In genomic region chr4:169620846-169621228, GRCh38 we compare ENCODE assay signal across 8 cellular contexts. TPM values are rescaled to one million over a fixed set of nuclear protein-coding genes. Genes with fewer than 3 reads are reported as not detected.
A peak's percentile ranks its signal among the peaks of the same experiment; 100 is the strongest.
DNase-seq lines count a peak whose midpoint lies in the region; ATAC-seq, FAIRE-seq and TF ChIP-seq lines count a peak whose summit lies in the region.

No MANE protein-coding gene starts in this region.

- intact Hi-C loops in activated naive CD4-positive, alpha-beta T cell treated with anti-CD3 and anti-CD28 coated beads for 36 hours (cut with micrococcal nuclease) = loop anchor here (1.0 to 2.0 kb wide), 6 partner anchors 9 to 1140 kb away; partner anchors contain the start of genes CBR4, DDX60L, HPF1 and NEK1
- intact Hi-C loops in left ventricle myocardium superior (cut with micrococcal nuclease) = loop anchor here (2.0 kb wide), 1 partner anchor 42 kb away; no protein-coding TSS in a partner anchor

- no peaks in the 10 kb centered on the region for H3K36me3 Mint-ChIP-seq in CD4-positive, CD25-positive, alpha-beta regulatory T cell
- peaks cover 1% of the 10 kb centered on the region for H3K36me3 Mint-ChIP-seq in activated naive CD4-positive, alpha-beta T cell treated with anti-CD3 and anti-CD28 coated beads for 36 hours (ENCODE audit: low read depth)

- peaks cover 16 to 68% (median 54%) of the 10 kb centered on the region in 4 donors for H3K4me1 Mint-ChIP-seq in CD4-positive, CD25-positive, alpha-beta regulatory T cell
- H3K4me1 Mint-ChIP-seq in activated naive CD4-positive, alpha-beta T cell treated with anti-CD3 and anti-CD28 coated beads for 36 hours (ENCODE audit: low read depth) = peaks cover 56% of the 10 kb centered on the region

- no peak for ATAC-seq in CD4-positive, CD25-positive, alpha-beta regulatory T cell (ENCODE audit: low read depth in 2 of 2)
- ATAC-seq in left ventricle myocardium superior = peak; percentile 1

- no peaks in the 10 kb centered on the region for H3K9me3 Mint-ChIP-seq in CD4-positive, CD25-positive, alpha-beta regulatory T cell
- no peaks in the 10 kb centered on the region for H3K9me3 Mint-ChIP-seq in activated naive CD4-positive, alpha-beta T cell treated with anti-CD3 and anti-CD28 coated beads for 36 hours

- H3K4me3 Mint-ChIP-seq in CD4-positive, CD25-positive, alpha-beta regulatory T cell = peak overlapping the region; percentile 87 to 99 (median 98)
- peak overlapping the region; percentile 93 for H3K4me3 Mint-ChIP-seq in activated naive CD4-positive, alpha-beta T cell treated with anti-CD3 and anti-CD28 coated beads for 36 hours

- H3K4me3 ChIP-seq in CD4-positive, CD25-positive, alpha-beta regulatory T cell (ENCODE audit: low read depth, low read length) = peak overlapping the region; percentile 97

- H3K27ac ChIP-seq in CD4-positive, CD25-positive, alpha-beta regulatory T cell (ENCODE audit: insufficient read depth, low read length, poor library complexity, severe bottlenecking) = peak overlapping the region; percentile 97

- no peaks in the 10 kb centered on the region for H3K9me3 ChIP-seq in CD4-positive, CD25-positive, alpha-beta regulatory T cell (ENCODE audit: control insufficient read depth in 2 of 2, low read length in 2 of 2)

- TF ChIP-seq POLR2A in GM12892 (IDR thresholded peaks at IDR 0.05; ENCODE audit: low read depth, low read length) = no peak

- no peak for FAIRE-seq in GM12892 (lab: Jason Lieb, UNC)

- CTCF ChIA-PET in activated naive CD4-positive, alpha-beta T cell treated with anti-CD3 and anti-CD28 coated beads for 36 hours (lab: Charles Lee) = interaction anchor here (0.7 to 3.9 kb wide), 4 partner anchors 8 to 55 kb away, joined by 3 to 18 read pairs (median 6); partner anchors contain the start of gene NEK1

- peak in 2 of 3 donors; percentile 4 to 49 for DNase-seq in CD4-positive, CD25-positive, alpha-beta regulatory T cell
- DNase-seq in LHCN-M2 (ENCODE audit: low read depth) = peak; percentile 27
- peak; percentile 39 for DNase-seq in activated naive CD4-positive, alpha-beta T cell treated with anti-CD3 and anti-CD28 coated beads for 36 hours
- no peak for DNase-seq in left ventricle myocardium superior
- DNase-seq in renal cortical epithelial cell (ENCODE audit: low read depth) = peak; percentile 32
- no peak for DNase-seq in KG1 (lab: John Stamatoyannopoulos, UW)
- DNase-seq in GM12892 (ENCODE audit: insufficient read length) = no peak
- no peak for DNase-seq in occipital lobe (lab: John Stamatoyannopoulos, UW)

- no peaks in the 10 kb centered on the region for H3K27me3 ChIP-seq in CD4-positive, CD25-positive, alpha-beta regulatory T cell (ENCODE audit: control insufficient read depth, insufficient read depth, low read length)

- H3K27ac Mint-ChIP-seq in CD4-positive, CD25-positive, alpha-beta regulatory T cell = peak overlapping the region; percentile 98 to 99 (median 99)
- H3K27ac Mint-ChIP-seq in activated naive CD4-positive, alpha-beta T cell treated with anti-CD3 and anti-CD28 coated beads for 36 hours = peak overlapping the region; percentile 96

- H3K4me1 ChIP-seq in CD4-positive, CD25-positive, alpha-beta regulatory T cell (ENCODE audit: control insufficient read depth, insufficient read depth, low read length, poor library complexity, severe bottlenecking) = peaks cover 42% of the 10 kb centered on the region

- H3K36me3 ChIP-seq in CD4-positive, CD25-positive, alpha-beta regulatory T cell (ENCODE audit: control insufficient read depth, insufficient read depth, low read length) = no peaks in the 10 kb centered on the region

- no peaks in the 10 kb centered on the region for H3K27me3 Mint-ChIP-seq in CD4-positive, CD25-positive, alpha-beta regulatory T cell
- no peaks in the 10 kb centered on the region for H3K27me3 Mint-ChIP-seq in activated naive CD4-positive, alpha-beta T cell treated with anti-CD3 and anti-CD28 coated beads for 36 hours (ENCODE audit: low read depth)

RNA-seq across cellular contexts. Expression of gene CLCN3, which starts 0.5 kb away (rescaled TPM):
- 17.0 TPM for total RNA-seq in CD4-positive, CD25-positive, alpha-beta regulatory T cell
- 10 to 100 TPM in 1 of 4 donors, 1 to 10 TPM in 3; 6.3 to 12.0 (median 8.5) TPM for polyA plus RNA-seq in CD4-positive, CD25-positive, alpha-beta regulatory T cell
- total RNA-seq in LHCN-M2 (2014; rRNA removed) = 30.7 and 32.9 TPM in 2 replicates
- 11.7 TPM for polyA plus RNA-seq in LHCN-M2 (2012)
- 10 to 100 TPM; 17.4 to 18.4 TPM for total RNA-seq in activated naive CD4-positive, alpha-beta T cell treated with anti-CD3 and anti-CD28 coated beads for 36 hours
- total RNA-seq in left ventricle myocardium superior = 65.9 TPM
- 50.0 and 141 TPM in 2 replicates for total RNA-seq in renal cortical epithelial cell
- 9.4 TPM for polyA plus RNA-seq in GM12892 (2012; ENCODE audit: missing spikeins)
- total RNA-seq in occipital lobe = 111 TPM

RNA-seq across cellular contexts. Expression of gene NEK1, which starts 8.5 kb away (rescaled TPM):
- 22.9 TPM for total RNA-seq in CD4-positive, CD25-positive, alpha-beta regulatory T cell
- polyA plus RNA-seq in CD4-positive, CD25-positive, alpha-beta regulatory T cell = 10 to 100 TPM in 2 of 4 donors, 1 to 10 TPM in 2; 7.7 to 11.0 (median 9.9) TPM
- 7.7 and 8.8 TPM in 2 replicates for total RNA-seq in LHCN-M2 (2014; rRNA removed)
- polyA plus RNA-seq in LHCN-M2 (2012) = 2.8 TPM
- total RNA-seq in activated naive CD4-positive, alpha-beta T cell treated with anti-CD3 and anti-CD28 coated beads for 36 hours = 10 to 100 TPM in 1 of 2 experiments, 1 to 10 TPM in 1; 9.5 to 10.3 TPM
- 15.9 TPM for total RNA-seq in left ventricle myocardium superior
- 10.9 and 20.2 TPM in 2 replicates for total RNA-seq in renal cortical epithelial cell
- polyA plus RNA-seq in GM12892 (2012; ENCODE audit: missing spikeins) = 5.9 TPM
- 31.5 TPM for total RNA-seq in occipital lobe

Comparison
In these comparisons a context has a peak if more than half of its experiments do, and no peak if none do; other contexts are left out.
1. DNase-seq: peak in CD4-positive, CD25-positive, alpha-beta regulatory T cell (2 of 3), LHCN-M2 (single experiment), activated naive CD4-positive, alpha-beta T cell treated with anti-CD3 and anti-CD28 coated beads for 36 hours (single experiment) and renal cortical epithelial cell (single experiment); none in left ventricle myocardium superior (single experiment), KG1 (single experiment), GM12892 (single experiment) and occipital lobe (single experiment).